In genomic region chr5:77636423-77637169, GRCh38 we compare ENCODE assay signal across 22 cellular contexts. TPM values are rescaled to one million over a fixed set of nuclear protein-coding genes. Genes with fewer than 3 reads are reported as not detected.
A peak's percentile ranks its signal among the peaks of the same experiment; 100 is the strongest.
DNase-seq lines count a peak whose midpoint lies in the region; ATAC-seq and TF ChIP-seq lines count a peak whose summit lies in the region.
"Had no signal": no experiment of that assay in that cellular context is flagged by ENCODE, and none has a peak within 500 bp of the region (broad histone marks: within the 10 kb centered on the region; RNA-seq: fewer than 3 reads in every experiment).

No MANE protein-coding gene starts in this region.

- ATAC-seq in activated CD8-positive, alpha-beta T cell treated with anti-CD3 and anti-CD28 coated beads, Interleukin-2, amount 10 ng/mL, durations not matched to agents 7 days and 5 days, result no peak
- no peak for ATAC-seq in activated CD8-positive, alpha-beta T cell treated with anti-CD3 and anti-CD28 coated beads for 36 hours
- ATAC-seq in stimulated activated naive B cell treated with anti-CD40 and anti-IgM and Interleukin-4, amounts not matched to agents 10 μg/mL and 1 μg/mL and 100 μg/mL, for 72 hours (replicated peaks), result no peak
- no peak for ATAC-seq in HG03460 (IDR thresholded peaks at IDR 0.05; ENCODE audit: unreplicated experiment)
- ATAC-seq: left ventricle myocardium superior had no signal

- TF ChIP-seq POLR2A in suprapubic skin (IDR thresholded peaks at IDR 0.05), result no peak

- no peak for TF ChIP-seq EP300 in suprapubic skin (IDR thresholded peaks at IDR 0.05)

- H3K4me3 ChIP-seq in HUES48 (ENCODE audit: low read depth, low read length), result peak overlapping the region; percentile 12
- no peak overlapping the region for H3K4me3 ChIP-seq in suprapubic skin

- no peak overlapping the region for H3K9ac ChIP-seq in HUES48 (ENCODE audit: low read depth, low read length)

- H3K27ac Mint-ChIP-seq in activated CD8-positive, alpha-beta T cell treated with anti-CD3 and anti-CD28 coated beads, Interleukin-2, amount 10 ng/mL, durations not matched to agents 7 days and 5 days, result peak overlapping the region; percentile 45
- no peak overlapping the region for H3K27ac Mint-ChIP-seq in activated CD8-positive, alpha-beta T cell treated with anti-CD3 and anti-CD28 coated beads for 36 hours
- peak overlapping the region; percentile 88 for H3K27ac Mint-ChIP-seq in stimulated activated naive B cell treated with anti-CD40 and anti-IgM and Interleukin-4, amounts not matched to agents 10 μg/mL and 1 μg/mL and 100 μg/mL, for 72 hours
- H3K27ac Mint-ChIP-seq: activated CD4-positive, alpha-beta memory T cell treated with anti-CD3 and anti-CD28 coated beads for 36 hours had no signal

- peaks cover 19% of the 10 kb centered on the region for H3K36me3 Mint-ChIP-seq in activated CD8-positive, alpha-beta T cell treated with anti-CD3 and anti-CD28 coated beads, Interleukin-2, amount 10 ng/mL, durations not matched to agents 7 days and 5 days (ENCODE audit: low read depth)
- H3K36me3 Mint-ChIP-seq in activated CD8-positive, alpha-beta T cell treated with anti-CD3 and anti-CD28 coated beads for 36 hours (ENCODE audit: low read depth), result peaks cover 10% of the 10 kb centered on the region
- peaks cover 21 to 26% of the 10 kb centered on the region in 2 donors for H3K36me3 Mint-ChIP-seq in stimulated activated naive B cell treated with anti-CD40 and anti-IgM and Interleukin-4, amounts not matched to agents 10 μg/mL and 1 μg/mL and 100 μg/mL, for 72 hours

- H3K9me3 ChIP-seq in HUES48 (ENCODE audit: control insufficient read depth, insufficient read depth, low read length) (no peaks in the 10 kb centered on the region), suprapubic skin (no peaks in the 10 kb centered on the region)
- H3K9me3 ChIP-seq: MG63, SJCRH30 had no signal

- DNase-seq in activated CD8-positive, alpha-beta T cell treated with anti-CD3 and anti-CD28 coated beads, Interleukin-2, amount 10 ng/mL, durations not matched to agents 7 days and 5 days, result no peak
- DNase-seq in activated CD8-positive, alpha-beta T cell treated with anti-CD3 and anti-CD28 coated beads for 36 hours, result no peak
- DNase-seq in iPS-NIHi11 (ENCODE audit: low spot score), result peak; percentile 20
- no peak for DNase-seq in stimulated activated naive B cell treated with anti-CD40 and anti-IgM and Interleukin-4, amounts not matched to agents 10 μg/mL and 1 μg/mL and 100 μg/mL, for 72 hours
- DNase-seq in suprapubic skin (ENCODE audit: low spot score in 2 of 2), result no peak
- no peak for DNase-seq in NCI-H2029 (lab: John Stamatoyannopoulos, UW)
- DNase-seq: activated CD4-positive, alpha-beta memory T cell treated with anti-CD3 and anti-CD28 coated beads for 36 hours; activated gamma-delta T cell; Calu3; foreskin melanocyte; left ventricle myocardium superior; MG63; NCI-H1694 treated with DMSO at 0.1 percent for 48 hours; NCI-H446 treated with DMSO at 0.1 percent for 48 hours; SJCRH30; stomach had no signal

- H3K4me1 ChIP-seq in HUES48 (ENCODE audit: control insufficient read depth, insufficient read depth, low read length) (peaks cover 41% of the 10 kb centered on the region), suprapubic skin (peaks cover 45% of the 10 kb centered on the region)
- H3K4me1 ChIP-seq: SJCRH30 had no signal

- no peaks in the 10 kb centered on the region for H3K9me3 Mint-ChIP-seq in activated CD8-positive, alpha-beta T cell treated with anti-CD3 and anti-CD28 coated beads, Interleukin-2, amount 10 ng/mL, durations not matched to agents 7 days and 5 days (ENCODE audit: insufficient read depth)
- H3K9me3 Mint-ChIP-seq in activated CD8-positive, alpha-beta T cell treated with anti-CD3 and anti-CD28 coated beads for 36 hours, result peaks cover 3% of the 10 kb centered on the region
- peaks cover 14 to 17% of the 10 kb centered on the region in 2 donors for H3K9me3 Mint-ChIP-seq in stimulated activated naive B cell treated with anti-CD40 and anti-IgM and Interleukin-4, amounts not matched to agents 10 μg/mL and 1 μg/mL and 100 μg/mL, for 72 hours

- H3K27me3 ChIP-seq in HUES48 (ENCODE audit: control insufficient read depth, insufficient read depth, low read length), result peaks cover 100% of the 10 kb centered on the region
- H3K27me3 ChIP-seq in suprapubic skin, result peaks cover 100% of the 10 kb centered on the region
- H3K27me3 ChIP-seq: SJCRH30 had no signal

- peaks cover 16% of the 10 kb centered on the region for H3K4me1 Mint-ChIP-seq in activated CD8-positive, alpha-beta T cell treated with anti-CD3 and anti-CD28 coated beads, Interleukin-2, amount 10 ng/mL, durations not matched to agents 7 days and 5 days (ENCODE audit: low read depth)
- H3K4me1 Mint-ChIP-seq in activated CD8-positive, alpha-beta T cell treated with anti-CD3 and anti-CD28 coated beads for 36 hours (ENCODE audit: low read depth), result peaks cover 14% of the 10 kb centered on the region
- peaks cover 22 to 24% of the 10 kb centered on the region in 2 donors for H3K4me1 Mint-ChIP-seq in stimulated activated naive B cell treated with anti-CD40 and anti-IgM and Interleukin-4, amounts not matched to agents 10 μg/mL and 1 μg/mL and 100 μg/mL, for 72 hours

- no peak overlapping the region for H3K27ac ChIP-seq in HUES48 (ENCODE audit: low read depth, low read length)
- no peak overlapping the region for H3K27ac ChIP-seq in suprapubic skin
- H3K27ac ChIP-seq: SJCRH30, stomach had no signal

- CTCF ChIA-PET in activated CD8-positive, alpha-beta T cell treated with anti-CD3 and anti-CD28 coated beads, Interleukin-2, amount 10 ng/mL, durations not matched to agents 7 days and 5 days (lab: Charles Lee), result no interaction called here
- CTCF ChIA-PET in activated CD8-positive, alpha-beta T cell treated with anti-CD3 and anti-CD28 coated beads for 36 hours (lab: Charles Lee), result interaction anchor here (1.0 kb wide), 1 partner anchor 15 kb away, joined by 3 read pairs; no protein-coding TSS in a partner anchor

- H3K36me3 ChIP-seq in HUES48 (ENCODE audit: control insufficient read depth, insufficient read depth, low read length) (no peaks in the 10 kb centered on the region), suprapubic skin (no peaks in the 10 kb centered on the region)
- H3K36me3 ChIP-seq: MG63, SJCRH30, stomach had no signal

- POLR2A ChIA-PET in activated CD8-positive, alpha-beta T cell treated with anti-CD3 and anti-CD28 coated beads, Interleukin-2, amount 10 ng/mL, durations not matched to agents 7 days and 5 days (lab: Charles Lee), result no interaction called here
- POLR2A ChIA-PET in activated CD8-positive, alpha-beta T cell treated with anti-CD3 and anti-CD28 coated beads for 36 hours (lab: Charles Lee), result interaction anchor here (0.8 kb wide), 1 partner anchor 11 kb away, joined by 3 read pairs; no protein-coding TSS in a partner anchor

- intact Hi-C loops in activated CD8-positive, alpha-beta T cell treated with anti-CD3 and anti-CD28 coated beads for 36 hours (cut with micrococcal nuclease), result loop anchor here (5.0 kb wide), 1 partner anchor 336 kb away; no protein-coding TSS in a partner anchor

- WGBS in suprapubic skin, result 7% methylated on average over 17 of the region's 52 CpGs

- no peak for TF ChIP-seq CTCF in activated CD8-positive, alpha-beta T cell treated with anti-CD3 and anti-CD28 coated beads for 36 hours (IDR thresholded peaks at IDR 0.05)
- TF ChIP-seq CTCF in suprapubic skin (IDR thresholded peaks at IDR 0.05), result no peak

- peaks cover 69% of the 10 kb centered on the region for H3K27me3 Mint-ChIP-seq in activated CD8-positive, alpha-beta T cell treated with anti-CD3 and anti-CD28 coated beads, Interleukin-2, amount 10 ng/mL, durations not matched to agents 7 days and 5 days (ENCODE audit: low read depth)
- H3K27me3 Mint-ChIP-seq in activated CD8-positive, alpha-beta T cell treated with anti-CD3 and anti-CD28 coated beads for 36 hours, result peaks cover 67% of the 10 kb centered on the region
- peaks cover 51 to 68% of the 10 kb centered on the region in 2 donors for H3K27me3 Mint-ChIP-seq in stimulated activated naive B cell treated with anti-CD40 and anti-IgM and Interleukin-4, amounts not matched to agents 10 μg/mL and 1 μg/mL and 100 μg/mL, for 72 hours

- no peak overlapping the region for H3K4me3 Mint-ChIP-seq in activated CD8-positive, alpha-beta T cell treated with anti-CD3 and anti-CD28 coated beads, Interleukin-2, amount 10 ng/mL, durations not matched to agents 7 days and 5 days
- H3K4me3 Mint-ChIP-seq in activated CD8-positive, alpha-beta T cell treated with anti-CD3 and anti-CD28 coated beads for 36 hours, result no peak overlapping the region
- H3K4me3 Mint-ChIP-seq in stimulated activated naive B cell treated with anti-CD40 and anti-IgM and Interleukin-4, amounts not matched to agents 10 μg/mL and 1 μg/mL and 100 μg/mL, for 72 hours, result no peak overlapping the region
- H3K4me3 Mint-ChIP-seq: activated CD4-positive, alpha-beta memory T cell treated with anti-CD3 and anti-CD28 coated beads for 36 hours had no signal

RNA-seq across cellular contexts. Expression of gene OTP, which starts 1.9 kb away (rescaled TPM):
- total RNA-seq in activated CD8-positive, alpha-beta T cell treated with anti-CD3 and anti-CD28 coated beads, Interleukin-2, amount 10 ng/mL, durations not matched to agents 7 days and 5 days, result not detected
- not detected for total RNA-seq in activated CD8-positive, alpha-beta T cell treated with anti-CD3 and anti-CD28 coated beads for 36 hours
- not detected for total RNA-seq in suprapubic skin
- total RNA-seq: activated CD4-positive, alpha-beta memory T cell treated with anti-CD3 and anti-CD28 coated beads for 36 hours; H4; left ventricle myocardium superior; myocyte; OCI-LY7; pulmonary artery endothelial cell; SJCRH30; stomach had no signal
